8 cellular contexts compared by ENCODE assay signal in the genomic region with DNA sequence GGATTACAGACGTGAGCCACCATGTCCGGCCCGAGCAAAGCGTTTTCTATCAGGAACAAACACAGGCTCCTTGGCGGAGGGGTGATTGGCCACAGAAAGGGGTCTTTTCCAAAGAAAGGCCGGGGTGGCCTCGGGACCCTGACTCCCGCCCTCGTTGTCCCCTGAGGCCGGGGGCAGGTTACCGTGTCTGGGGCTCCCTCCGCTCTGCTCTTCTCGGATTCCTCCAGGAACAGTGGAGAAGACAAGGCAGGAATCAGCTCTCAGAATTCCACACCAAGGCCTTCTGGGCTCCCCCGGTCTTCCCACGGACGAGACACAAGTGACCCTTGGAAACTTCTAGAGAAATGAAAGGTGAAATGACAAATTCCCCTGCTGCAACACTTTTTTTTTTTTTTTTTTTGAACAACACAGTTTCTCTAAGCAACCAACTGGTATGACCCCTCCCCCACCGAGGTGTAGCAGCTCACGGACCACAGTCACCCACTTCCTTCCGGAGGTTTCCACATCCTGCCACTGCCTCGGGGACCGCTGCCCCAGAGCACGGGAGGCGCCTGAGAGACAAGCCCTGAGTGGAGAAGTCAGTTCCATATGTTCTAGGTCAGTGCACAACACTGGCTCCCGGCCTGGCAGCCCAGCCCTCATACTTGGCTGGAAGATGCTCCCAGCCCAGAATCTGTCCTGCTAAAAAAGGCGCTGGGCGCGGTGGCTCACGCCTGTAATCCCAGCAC. TPM values are rescaled to one million over a fixed set of nuclear protein-coding genes. Genes with fewer than 3 reads are reported as not detected.
A peak's percentile ranks its signal among the peaks of the same experiment; 100 is the strongest.
DNase-seq lines count a peak whose midpoint lies in the region; ATAC-seq and TF ChIP-seq lines count a peak whose summit lies in the region.

No MANE protein-coding gene starts in this region.

- H3K4me3 ChIP-seq in muscle layer of colon (ENCODE audit: low read depth in 1 of 2, low read length in 2 of 2) (no peak overlapping the region), stomach (peak overlapping the region; percentile 14 to 44 (median 40))

- H3K27ac ChIP-seq in muscle layer of colon (ENCODE audit: low read depth, low read length) (peak overlapping the region; percentile 51), stomach (peak overlapping the region; percentile 19 to 100 (median 74))

- peaks cover 22% of the 10 kb centered on the region for H3K36me3 ChIP-seq in muscle layer of colon (ENCODE audit: insufficient read depth, low read length)
- peaks cover 17 to 54% (median 47%) of the 10 kb centered on the region in 4 donors for H3K36me3 ChIP-seq in stomach

- no peaks in the 10 kb centered on the region for H3K9me3 ChIP-seq in muscle layer of colon (ENCODE audit: low read length)
- H3K9me3 ChIP-seq in stomach, result no peaks in the 10 kb centered on the region

- TF ChIP-seq POLR2A in GM18526 (IDR thresholded peaks at IDR 0.05; ENCODE audit: extremely low read depth, insufficient read length) (peak; percentile 78), stomach (IDR thresholded peaks at IDR 0.05) (no peak)

- ATAC-seq in HG03439 (IDR thresholded peaks at IDR 0.05; ENCODE audit: unreplicated experiment), result peak; percentile 36

- H3K9ac ChIP-seq in muscle layer of colon (ENCODE audit: low read length), result no peak overlapping the region

- H3K4me1 ChIP-seq in muscle layer of colon (ENCODE audit: insufficient read depth, low read length) (peaks cover 40% of the 10 kb centered on the region), stomach (peaks cover 24 to 98% (median 64%) of the 10 kb centered on the region in 4 donors)

- peak; percentile 69 to 92 (median 81) for DNase-seq in activated CD4-positive, CD25-positive, alpha-beta regulatory T cell (lab: John Stamatoyannopoulos, UW)
- DNase-seq in central memory CD4-positive, alpha-beta T cell, result peak; percentile 97
- peak; percentile 76 for DNase-seq in stomach
- DNase-seq in NCI-H446 (lab: John Stamatoyannopoulos, UW), result no peak
- DNase-seq in NCI-H1105 (lab: John Stamatoyannopoulos, UW), result no peak

- no peak for TF ChIP-seq CTCF in stomach (IDR thresholded peaks at IDR 0.05)

- intact Hi-C loops in stomach (cut with DNase I; ENCODE audit: low total_unique reads), result no loop called here

- H3K27me3 ChIP-seq in muscle layer of colon (ENCODE audit: control insufficient read depth in 1 of 2, insufficient read depth in 2 of 2, low read length in 2 of 2) (no peaks in the 10 kb centered on the region), stomach (no peaks in the 10 kb centered on the region)

- 61 to 85% (median 77%) methylated on average over 27 to 28 of the region's 28 CpGs for WGBS in stomach, 5 donors

- TF ChIP-seq EP300 in stomach (IDR thresholded peaks at IDR 0.05), result no peak

RNA-seq across cellular contexts. Expression of gene MOB3A, which starts 11.0 kb away (rescaled TPM):
- total RNA-seq in stomach, result 100 to 1,000 TPM in 2 of 5 donors, 10 to 100 TPM in 2, 1 to 10 TPM in 1; 9.9 to 181 (median 41.4) TPM
- 10 to 100 TPM; 12.6 to 17.4 (median 14.1) TPM for polyA plus RNA-seq in stomach

RNA-seq across cellular contexts. Expression of gene IZUMO4, which starts 11.6 kb away (rescaled TPM):
- 1 to 10 TPM in 2 of 5 donors, not detected in 3; 3.5 to 7.5 TPM for total RNA-seq in stomach
- 10 to 100 TPM in 1 of 3 donors, 1 to 10 TPM in 2; 8.1 to 22.3 (median 9.6) TPM for polyA plus RNA-seq in stomach

RNA-seq across cellular contexts. Expression of gene MKNK2, which starts 34.1 kb away (rescaled TPM):
- 100 to 1,000 TPM in 2 of 5 donors, 10 to 100 TPM in 3; 38.7 to 192 (median 83.9) TPM for total RNA-seq in stomach
- 100 to 1,000 TPM; 102 to 164 (median 130) TPM for polyA plus RNA-seq in stomach

Comparison
In these comparisons a context has a peak if more than half of its experiments do, and no peak if none do; other contexts are left out.
1. DNase-seq: peak in activated CD4-positive, CD25-positive, alpha-beta regulatory T cell (4 of 4), central memory CD4-positive, alpha-beta T cell (single experiment) and stomach (single experiment); none in NCI-H446 (0 of 2) and NCI-H1105 (single experiment).
2. H3K4me3 ChIP-seq: peak in stomach (4 of 4); none in muscle layer of colon (0 of 2).